Comparison of ENCODE assay signal across 20 cellular contexts in genomic region chrX:97074400-97074799, GRCh38.
A peak's percentile ranks its signal among the peaks of the same experiment; 100 is the strongest.
DNase-seq lines count a peak whose midpoint lies in the region; ATAC-seq, FAIRE-seq and TF ChIP-seq lines count a peak whose summit lies in the region.
"Had no signal": no experiment of that assay in that cellular context is flagged by ENCODE, and none has a peak within 500 bp of the region (broad histone marks: within the 10 kb centered on the region; RNA-seq: fewer than 3 reads in every experiment).

No MANE protein-coding gene starts in this region.

- ATAC-seq in HG03342 (IDR thresholded peaks at IDR 0.05; ENCODE audit: unreplicated experiment) = no peak

- H3K9me3 ChIP-seq in prostate gland = no peaks in the 10 kb centered on the region
- H3K9me3 ChIP-seq: BE2C had no signal

- no peaks in the 10 kb centered on the region for H3K36me3 Mint-ChIP-seq in HFFc6 (ENCODE audit: low read depth)

- H3K4me1 ChIP-seq in prostate gland (replicated peaks) = no peaks in the 10 kb centered on the region
- H3K4me1 ChIP-seq: BE2C had no signal

- no peak for FAIRE-seq in H54 (lab: Jason Lieb, UNC)
- FAIRE-seq: A204.1, HTR-8/SVneo had no signal

- peaks cover 7% of the 10 kb centered on the region for H3K4me1 Mint-ChIP-seq in HFFc6 (ENCODE audit: low read depth)
- H3K4me1 Mint-ChIP-seq: CD4-positive, alpha-beta memory T cell had no signal

- H3K9me3 Mint-ChIP-seq in HFFc6 = no peaks in the 10 kb centered on the region
- H3K9me3 Mint-ChIP-seq: CD4-positive, alpha-beta memory T cell had no signal

- H3K4me3 Mint-ChIP-seq in HFFc6 = no peak overlapping the region
- H3K4me3 Mint-ChIP-seq: CD4-positive, alpha-beta memory T cell had no signal

- in situ Hi-C loops in astrocyte of the spinal cord (cut with HindIII; ENCODE audit: low sequenced_read_pairs) = no loop called here
- in situ Hi-C loops in GM13977 (cut with MboI; ENCODE audit: low pct_unique_long_range_greater_than_20kb, low sequenced_read_pairs, unreplicated experiment) = no loop called here

- peak; percentile 57 for DNase-seq in AG10803 (ENCODE audit: low read depth)
- peak; percentile 0 for DNase-seq in HFFc6
- DNase-seq in astrocyte of the spinal cord (ENCODE audit: low read depth, low spot score) = peak; percentile 12
- peak; percentile 48 for DNase-seq in fibroblast of the aortic adventitia (ENCODE audit: low read depth)
- no peak for DNase-seq in H54 (ENCODE audit: insufficient read length, low spot score)
- DNase-seq in prostate gland (ENCODE audit: low spot score) = no peak
- DNase-seq in GM13977 (ENCODE audit: low spot score) = no peak
- DNase-seq: BE2C; Calu3; CD4-positive, alpha-beta memory T cell; H7; NCI-H1417; NCI-H187 treated with DMSO at 0.1 percent for 48 hours; NCI-H526 treated with DMSO at 0.1 percent for 48 hours; RPMI8226; SIG-M5 had no signal

- H3K27me3 ChIP-seq in prostate gland (replicated peaks; ENCODE audit: insufficient read depth) = no peaks in the 10 kb centered on the region
- H3K27me3 ChIP-seq: BE2C had no signal

- no peak overlapping the region for H3K27ac ChIP-seq in prostate gland
- H3K27ac ChIP-seq: HL-60 had no signal

- H3K27ac Mint-ChIP-seq in HFFc6 = no peak overlapping the region
- H3K27ac Mint-ChIP-seq: CD4-positive, alpha-beta memory T cell had no signal

- intact Hi-C loops in prostate gland (cut with DNase I) = no loop called here

- TF ChIP-seq CTCF in AG10803 (conservative IDR thresholded peaks at IDR 0.05; ENCODE audit: low read length) (no peak), HFFc6 (IDR thresholded peaks at IDR 0.05) (no peak), astrocyte of the spinal cord (IDR thresholded peaks at IDR 0.05; ENCODE audit: low read depth, low read length) (no peak), fibroblast of the aortic adventitia (IDR thresholded peaks at IDR 0.05; ENCODE audit: insufficient read depth, low read length) (no peak), prostate gland (IDR thresholded peaks at IDR 0.05) (no peak), GM13977 (IDR thresholded peaks at IDR 0.05; ENCODE audit: extremely low read depth, insufficient read depth, missing control alignments) (no peak)

- no peaks in the 10 kb centered on the region for H3K27me3 Mint-ChIP-seq in HFFc6 (ENCODE audit: insufficient read depth)
- H3K27me3 Mint-ChIP-seq: CD4-positive, alpha-beta memory T cell had no signal

- H3K36me3 ChIP-seq in prostate gland = no peaks in the 10 kb centered on the region
- H3K36me3 ChIP-seq: BE2C had no signal

- no peak for TF ChIP-seq POLR2A in H54 (IDR thresholded peaks at IDR 0.05; ENCODE audit: low read depth, low read length)
- TF ChIP-seq POLR2A in prostate gland (IDR thresholded peaks at IDR 0.05) = no peak

- H3K4me3 ChIP-seq in AG10803 (ENCODE audit: low read length) = no peak overlapping the region
- no peak overlapping the region for H3K4me3 ChIP-seq in astrocyte of the spinal cord (ENCODE audit: low read depth, low read length)
- no peak overlapping the region for H3K4me3 ChIP-seq in fibroblast of the aortic adventitia (ENCODE audit: low read depth, low read length)
- no peak overlapping the region for H3K4me3 ChIP-seq in prostate gland

Comparison
In these comparisons a context has a peak if more than half of its experiments do, and no peak if none do; other contexts are left out.
1. DNase-seq: peak in AG10803 (single experiment), HFFc6 (single experiment), astrocyte of the spinal cord (single experiment) and fibroblast of the aortic adventitia (single experiment); none in H54 (single experiment), prostate gland (single experiment) and GM13977 (single experiment).